ENCODE assay signal across 1 cellular context in the genomic region with DNA sequence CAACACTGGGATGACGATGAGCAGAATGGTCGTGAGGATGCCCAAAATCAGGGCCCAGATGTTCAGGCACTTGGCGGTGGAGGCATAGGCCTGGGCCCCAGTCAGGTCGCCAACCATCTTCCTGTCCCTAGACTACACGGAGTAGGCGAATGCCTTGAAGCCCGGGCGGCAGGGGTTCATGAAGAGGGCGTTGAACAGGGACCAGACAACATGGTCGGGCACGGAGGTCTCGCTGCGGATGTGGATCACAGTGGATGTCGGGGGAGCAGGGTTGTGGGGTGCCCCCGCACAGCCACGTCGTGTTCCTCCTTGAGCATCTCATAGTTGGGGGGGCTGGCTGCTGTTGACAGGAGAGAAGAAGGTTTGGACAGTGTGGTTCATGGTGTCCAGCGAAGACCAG.
TF ChIP-seq lines count a peak whose summit lies in the region.

No MANE protein-coding gene starts in this region.

TF ChIP-seq in HEK293T, 16 proteins besides CTCF, POLR2A, EP300 and RAD21 (continued from another document):
- TF ChIP-seq HDGF (IDR thresholded peaks at IDR 0.05; ENCODE audit: borderline replicate concordance), result no peak
- no peak for TF ChIP-seq ZNF384 (IDR thresholded peaks at IDR 0.05)
- no peak for TF ChIP-seq L3MBTL2 (conservative IDR thresholded peaks at IDR 0.05)
- TF ChIP-seq SUZ12 (IDR thresholded peaks at IDR 0.05), result no peak
- no peak for TF ChIP-seq TARDBP (IDR thresholded peaks at IDR 0.05)
- TF ChIP-seq CTBP1 (IDR thresholded peaks at IDR 0.05; ENCODE audit: borderline replicate concordance), result no peak
TF ChIP-seq in HEK293T: peak in this region for 0.
